In the genomic region with DNA sequence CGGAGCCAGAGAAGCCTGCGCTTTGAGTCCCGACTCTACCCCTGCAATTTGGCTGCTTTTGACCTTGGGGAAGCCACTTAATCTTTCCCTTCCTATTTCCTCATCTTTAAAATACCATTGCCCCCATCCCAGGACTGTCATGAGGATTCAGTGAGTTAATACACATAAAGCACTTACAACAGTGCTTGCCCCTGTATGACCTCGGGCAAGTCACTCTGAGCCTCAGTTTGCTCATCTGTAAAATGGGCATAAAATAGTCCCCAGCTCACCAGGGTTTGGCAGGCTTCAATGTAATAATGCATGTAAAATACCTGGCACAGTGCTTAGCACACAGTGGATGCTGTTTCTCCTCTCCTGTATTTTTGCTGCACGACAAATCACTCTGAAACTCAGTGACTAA, we compare ENCODE assay signal across 25 cellular contexts.
DNase-seq lines count a peak whose midpoint lies in the region; ATAC-seq, FAIRE-seq and TF ChIP-seq lines count a peak whose summit lies in the region.
"Had no signal": no experiment of that assay in that cellular context is flagged by ENCODE, and none has a peak within 500 bp of the region (broad histone marks: within the 10 kb centered on the region; RNA-seq: fewer than 3 reads in every experiment).

No MANE protein-coding gene starts in this region.

- H2BK20ac ChIP-seq in H1 (ENCODE audit: low read length) = no peak overlapping the region

- FAIRE-seq in K562 (lab: Jason Lieb, UNC) (no peak), H1 (lab: Jason Lieb, UNC) (no peak)
- FAIRE-seq: A204.1, GM12878, GM12892, GM18507 had no signal

- H2BK120ac ChIP-seq in H1 (replicated peaks; ENCODE audit: low read depth, low read length) = no peak overlapping the region
- no peak overlapping the region for H2BK120ac ChIP-seq in mesenchymal stem cell (ENCODE audit: low read depth, low read length)

- no peak overlapping the region for H3K9ac ChIP-seq in K562 (ENCODE audit: insufficient read depth in 1 of 2, low read depth in 2 of 2, low read length in 2 of 2)
- H3K9ac ChIP-seq in H1 (replicated peaks in 1 of 4; ENCODE audit: extremely low read depth in 1 of 4, low read depth in 3 of 4, low read length in 3 of 4) = no peak overlapping the region
- no peak overlapping the region for H3K9ac ChIP-seq in mesenchymal stem cell (ENCODE audit: low read length)
- H3K9ac ChIP-seq: BLaER1 had no signal

- 0% methylated on average over 5 of the region's 5 CpGs for WGBS in K562 (ENCODE audit: insufficient coverage, low coverage, missing lambda C conversion rate)
- WGBS in H1 (ENCODE audit: extremely low coverage in 1 of 2, insufficient coverage in 1 of 2, insufficient read length in 1 of 2, insufficient replicate concordance in 2 of 2, low coverage in 1 of 2, low lambda C conversion rate in 2 of 2, missing lambda C conversion rate in 1 of 2), 2 experiments = 89% methylated on average over 5 of the region's 5 CpGs; no CpG with 5 or more reads in 1 of the 2 experiments
- WGBS in mesenchymal stem cell = 87% methylated on average over 5 of the region's 5 CpGs

- DNase-seq in K562 (ENCODE audit: extremely low read depth in 1 of 4, low spot score in 3 of 4) = no peak
- no peak for DNase-seq in H1 (ENCODE audit: low read depth in 1 of 2, low spot score in 2 of 2)
- no peak for DNase-seq in mesenchymal stem cell
- no peak for DNase-seq in SKM-1 (lab: John Stamatoyannopoulos, UW; ENCODE audit: unreplicated experiment)
- DNase-seq: 8988T; ACHN; BE2C; C1 segment of cervical spinal cord; CD4-positive, alpha-beta memory T cell; CD4-positive, CD25-positive, alpha-beta regulatory T cell; CD8-positive, alpha-beta memory T cell; COR-L47; DMS 273 treated with DMSO at 0.1 percent for 48 hours; DMS153; DMS53; DMS79; DND-41; EL; GDM1 had no signal

- H3K56ac ChIP-seq in H1 (replicated peaks; ENCODE audit: insufficient read length, low read depth, low read length) = no peak overlapping the region

- POLR2A ChIA-PET in K562 (lab: Yijun Ruan, JAX) (no interaction called here), H1 (lab: Charles Lee; ENCODE audit: partially characterized antibody) (no interaction called here)

- intact Hi-C loops in K562 (cut with micrococcal nuclease) = loop anchor here (10.0 kb wide), 1 partner anchor 198 kb away; no protein-coding TSS in a partner anchor

- no peaks in the 10 kb centered on the region for H3K9me1 ChIP-seq in K562 (ENCODE audit: control insufficient read depth, insufficient read depth, low read length)

- H3K14ac ChIP-seq in H1 (ENCODE audit: insufficient read length) = no peak overlapping the region
- H3K14ac ChIP-seq in mesenchymal stem cell (ENCODE audit: low read length in 2 of 2) = no peak overlapping the region

- H3K36me3 ChIP-seq in K562 (ENCODE audit: control insufficient read depth, insufficient read depth, low read length) (no peaks in the 10 kb centered on the region), H1 (ENCODE audit: control insufficient read depth in 2 of 4, insufficient read depth in 4 of 4, low read length in 3 of 4) (no peaks in the 10 kb centered on the region), mesenchymal stem cell (ENCODE audit: control insufficient read depth in 1 of 2, insufficient read depth in 2 of 2, low read depth in 1 of 2, low read length in 2 of 2) (no peaks in the 10 kb centered on the region)
- H3K36me3 ChIP-seq: BE2C, BLaER1 had no signal

- no peak overlapping the region for H2AFZ ChIP-seq in K562 (ENCODE audit: low read depth, low read length)
- no peak overlapping the region for H2AFZ ChIP-seq in H1 (ENCODE audit: low read length)
- no peak overlapping the region for H2AFZ ChIP-seq in mesenchymal stem cell (ENCODE audit: low read depth, low read length)

- H3K9me3 ChIP-seq in K562 (replicated peaks; ENCODE audit: control insufficient read depth, insufficient read depth, low read depth, low read length) (no peaks in the 10 kb centered on the region), H1 (ENCODE audit: insufficient read depth in 2 of 2, low read depth in 1 of 2, low read length in 1 of 2) (no peaks in the 10 kb centered on the region), mesenchymal stem cell (ENCODE audit: control insufficient read depth, low read length) (no peaks in the 10 kb centered on the region)
- H3K9me3 ChIP-seq: BE2C, BLaER1 had no signal

- no peak for TF ChIP-seq EP300 in K562 (IDR thresholded peaks at IDR 0.05; ENCODE audit: low read length)
- TF ChIP-seq EP300 in H1 (IDR thresholded peaks at IDR 0.05; ENCODE audit: borderline replicate concordance in 1 of 2, low read depth in 2 of 2, low read length in 2 of 2) = no peak

- H3K4me1 ChIP-seq in K562 (replicated peaks in 1 of 2; ENCODE audit: control insufficient read depth in 2 of 2, insufficient read depth in 2 of 2, low read length in 2 of 2) (no peaks in the 10 kb centered on the region), H1 (replicated peaks in 1 of 4; ENCODE audit: control insufficient read depth in 3 of 4, insufficient read depth in 4 of 4, low read length in 3 of 4) (no peaks in the 10 kb centered on the region), mesenchymal stem cell (ENCODE audit: control insufficient read depth, insufficient read depth, low read depth, low read length) (peaks cover 4% of the 10 kb centered on the region)
- H3K4me1 ChIP-seq: BE2C, BLaER1 had no signal

- H4K5ac ChIP-seq in H1 (ENCODE audit: insufficient read length, low read depth, low read length) = no peak overlapping the region

- no peak overlapping the region for H2AK5ac ChIP-seq in H1 (ENCODE audit: low read depth, low read length)
- peak overlapping the region; percentile 35 for H2AK5ac ChIP-seq in mesenchymal stem cell (ENCODE audit: low read length, severe bottlenecking)

- H3K27ac ChIP-seq in K562 (ENCODE audit: extremely low read depth, low read depth, low read length) (no peak overlapping the region), H1 (ENCODE audit: low read depth, low read length) (no peak overlapping the region), mesenchymal stem cell (ENCODE audit: low read length, poor library complexity, severe bottlenecking) (no peak overlapping the region)
- H3K27ac ChIP-seq: BLaER1 had no signal

- H4K91ac ChIP-seq in H1 (replicated peaks; ENCODE audit: insufficient read length, low read length) = no peak overlapping the region
- H4K91ac ChIP-seq in mesenchymal stem cell (ENCODE audit: low read length) = no peak overlapping the region

- no peak overlapping the region for H3K23ac ChIP-seq in H1 (ENCODE audit: insufficient read length)
- no peak overlapping the region for H3K23ac ChIP-seq in mesenchymal stem cell (ENCODE audit: low read length in 2 of 2)

- no TSS peak for BruUV-seq in K562 (replicated peaks; lab: Mats Ljungman, UMichigan)

- H3K4me3 ChIP-seq in K562 = no peak overlapping the region
- no peak overlapping the region for H3K4me3 ChIP-seq in H1 (ENCODE audit: extremely low read depth in 1 of 4, insufficient read depth in 2 of 4, low read depth in 3 of 4, low read length in 4 of 4)
- H3K4me3 ChIP-seq in mesenchymal stem cell (ENCODE audit: insufficient read depth in 1 of 2, low read depth in 1 of 2, low read length in 2 of 2) = no peak overlapping the region
- H3K4me3 ChIP-seq: BLaER1, GM12878 had no signal

- no peak overlapping the region for H3K4me2 ChIP-seq in K562 (ENCODE audit: insufficient read depth, low read length)
- no peak overlapping the region for H3K4me2 ChIP-seq in H1 (ENCODE audit: insufficient read depth in 1 of 2, low read depth in 2 of 2, low read length in 2 of 2)
- no peak overlapping the region for H3K4me2 ChIP-seq in mesenchymal stem cell (ENCODE audit: low read length, poor library complexity, severe bottlenecking)
- H3K4me2 ChIP-seq: BLaER1 had no signal

- H3K79me1 ChIP-seq in H1 (ENCODE audit: low read depth, low read length) (no peaks in the 10 kb centered on the region), mesenchymal stem cell (replicated peaks; ENCODE audit: low read length, poor library complexity, severe bottlenecking) (no peaks in the 10 kb centered on the region)

- no peak overlapping the region for H2BK15ac ChIP-seq in H1 (ENCODE audit: low read length)
- no peak overlapping the region for H2BK15ac ChIP-seq in mesenchymal stem cell (ENCODE audit: low read depth, poor library complexity, severe bottlenecking)

- no peak for TF ChIP-seq POLR2A in K562 (conservative IDR thresholded peaks at IDR 0.05)
- TF ChIP-seq POLR2A in H1 (IDR thresholded peaks at IDR 0.05; ENCODE audit: control extremely low read depth in 1 of 2, low read depth in 2 of 2, low read length in 2 of 2) = no peak

- H3K4ac ChIP-seq in H1 (replicated peaks; ENCODE audit: insufficient read length, low read depth, low read length) = no peak overlapping the region
- H3K4ac ChIP-seq in mesenchymal stem cell (ENCODE audit: low read depth in 1 of 2, low read length in 2 of 2) = no peak overlapping the region

- H3K18ac ChIP-seq in H1 (ENCODE audit: extremely low read depth, low read length) (no peak overlapping the region), mesenchymal stem cell (ENCODE audit: low read depth in 1 of 2, low read length in 2 of 2) (no peak overlapping the region)

- H4K20me1 ChIP-seq in K562 (replicated peaks; ENCODE audit: control insufficient read depth, insufficient read depth, low read length) (peaks cover 3% of the 10 kb centered on the region; the same call in 1 of the 2 replicates), H1 (replicated peaks in 1 of 2; ENCODE audit: control insufficient read depth in 1 of 2, insufficient read depth in 2 of 2, low read length in 2 of 2) (no peaks in the 10 kb centered on the region)
- H4K20me1 ChIP-seq: BLaER1 had no signal

- CTCF ChIA-PET in K562 (lab: Yijun Ruan, JAX; ENCODE audit: low intra/inter-chr PET ratio) (no interaction called here), H1 (lab: Charles Lee; ENCODE audit: partially characterized antibody) (interaction anchor here (0.8 to 11.7 kb wide), 20 partner anchors 11 to 274 kb away, joined by 3 to 193 read pairs (median 6); no protein-coding TSS in a partner anchor)

- TF ChIP-seq RAD21 in K562 (CRISPR knock-in tag; conservative IDR thresholded peaks at IDR 0.05 in 1 of 2, IDR thresholded peaks at IDR 0.05 in 1 of 2) (no peak), H1 (IDR thresholded peaks at IDR 0.05 in 1 of 2, conservative IDR thresholded peaks at IDR 0.05 in 1 of 2; ENCODE audit: low read depth in 2 of 2, low read length in 2 of 2) (no peak)

- H3K79me2 ChIP-seq in K562 (ENCODE audit: control insufficient read depth, insufficient read depth, low read length) = no peaks in the 10 kb centered on the region
- H3K79me2 ChIP-seq in H1 (ENCODE audit: control insufficient read depth in 1 of 2, insufficient read depth in 2 of 2, low read length in 2 of 2) = no peaks in the 10 kb centered on the region

- no peak for TF ChIP-seq CTCF in K562 (IDR thresholded peaks at IDR 0.05 in 2 of 3, conservative IDR thresholded peaks at IDR 0.05 in 1 of 3; ENCODE audit: insufficient read depth in 2 of 3, low read depth in 1 of 3, low read length in 3 of 3)
- no peak for TF ChIP-seq CTCF in H1 (IDR thresholded peaks at IDR 0.05; ENCODE audit: control extremely low read depth in 1 of 3, insufficient read depth in 1 of 3, low read depth in 1 of 3, low read length in 3 of 3)

- no peak overlapping the region for H4K8ac ChIP-seq in H1 (ENCODE audit: extremely low read depth, insufficient read depth, low read length)
- no peak overlapping the region for H4K8ac ChIP-seq in mesenchymal stem cell (ENCODE audit: low read length)

- H3K27me3 ChIP-seq in K562 (ENCODE audit: control insufficient read depth in 2 of 2, insufficient read depth in 2 of 2, low read length in 2 of 2) (peaks cover under 1 to 7% of the 10 kb centered on the region in 2 experiments; a peak in 3 of 5 replicates), H1 (replicated peaks in 1 of 4; ENCODE audit: control insufficient read depth in 3 of 4, extremely low read depth in 1 of 4, insufficient read depth in 3 of 4, low read length in 3 of 4) (no peaks in the 10 kb centered on the region), mesenchymal stem cell (ENCODE audit: control insufficient read depth in 1 of 2, insufficient read depth in 1 of 2, low read length in 2 of 2) (peaks cover 0 to 17% of the 10 kb centered on the region in 2 experiments)
- H3K27me3 ChIP-seq: BE2C, BLaER1 had no signal

- in situ Hi-C loops in K562 (cut with MboI) = loop anchor here (10.0 kb wide), 1 partner anchor 272 kb away; no protein-coding TSS in a partner anchor

- H3K23me2 ChIP-seq in H1 (ENCODE audit: low read depth, low read length) = no peaks in the 10 kb centered on the region; the same call in 1 of the 2 replicates

- H2BK5ac ChIP-seq in H1 (ENCODE audit: low read depth, low read length) (no peak overlapping the region), mesenchymal stem cell (ENCODE audit: low read depth, low read length, poor library complexity, severe bottlenecking) (no peak overlapping the region)

- no peak for ATAC-seq in K562
- no peak for ATAC-seq in HG03196 (IDR thresholded peaks at IDR 0.05; ENCODE audit: unreplicated experiment)
- ATAC-seq: GM12878 had no signal

- no peak overlapping the region for H2BK12ac ChIP-seq in H1 (ENCODE audit: low read depth, low read length)
- no peak overlapping the region for H2BK12ac ChIP-seq in mesenchymal stem cell (ENCODE audit: low read length in 2 of 2)

Comparison
In these comparisons a context has a peak if more than half of its experiments do, and no peak if none do; other contexts are left out.
1. Of the 49 proteins assayed by ChIP-seq in both K562 and H1: peak only in K562: none; only in H1: KDM1A; in both: none; in neither: 48.